Comparison of ENCODE assay signal across 13 cellular contexts in the genomic region with DNA sequence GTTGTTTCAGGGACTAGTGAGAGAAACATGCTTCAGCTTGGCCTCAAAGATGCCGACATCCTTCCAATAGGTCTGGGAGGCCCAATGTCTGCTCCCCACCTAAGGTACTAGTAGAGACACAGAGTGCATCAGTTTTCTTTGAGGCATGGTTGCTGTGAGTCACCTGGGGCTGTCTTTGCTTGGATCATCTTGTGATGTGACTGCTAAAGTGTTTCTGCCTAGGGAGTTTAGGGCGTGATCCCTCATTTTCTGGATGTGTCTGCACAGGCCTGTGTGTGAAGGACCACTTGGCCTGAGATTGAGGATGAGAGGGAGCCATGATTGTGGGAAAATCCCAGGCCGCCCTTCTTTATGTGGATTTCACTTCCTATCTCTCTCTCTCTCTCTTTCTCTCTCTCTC. TPM values are rescaled to one million over a fixed set of nuclear protein-coding genes. Genes with fewer than 3 reads are reported as not detected.
DNase-seq lines count a peak whose midpoint lies in the region; ATAC-seq and TF ChIP-seq lines count a peak whose summit lies in the region.
"Had no signal": no experiment of that assay in that cellular context is flagged by ENCODE, and none has a peak within 500 bp of the region (broad histone marks: within the 10 kb centered on the region; RNA-seq: fewer than 3 reads in every experiment).

No MANE protein-coding gene starts in this region.

- no peak overlapping the region for H3K4me3 ChIP-seq in epithelial cell of esophagus (ENCODE audit: low read length)
- H3K4me3 ChIP-seq: A549 had no signal

- DNase-seq in activated CD8-positive, alpha-beta memory T cell treated with anti-CD3 and anti-CD28 coated beads for 24 hours: peak; percentile 28
- no peak for DNase-seq in activated CD8-positive, alpha-beta memory T cell treated with anti-CD3 and anti-CD28 coated beads, Interleukin-2, amount 10 ng/mL, durations not matched to agents 7 days and 5 days
- no peak for DNase-seq in WTC11 (ENCODE audit: low spot score)
- DNase-seq in epithelial cell of esophagus (ENCODE audit: low read depth): peak; percentile 75
- DNase-seq in NK-92 treated with Interleukin-12 subunit alpha and Interleukin-12 subunit beta, amount 100 ng/mL, for 24 hours (lab: John Stamatoyannopoulos, UW): no peak
- no peak for DNase-seq in NCI-H748 (lab: John Stamatoyannopoulos, UW; ENCODE audit: unreplicated experiment)
- no peak for DNase-seq in UCSD-AML1 (lab: John Stamatoyannopoulos, UW; ENCODE audit: unreplicated experiment)
- DNase-seq: AML-193; Caco-2; CD4-positive, alpha-beta T cell; GOT3; H9 had no signal

- no peak overlapping the region for H3K4me3 Mint-ChIP-seq in activated CD8-positive, alpha-beta memory T cell treated with anti-CD3 and anti-CD28 coated beads, Interleukin-2, amount 10 ng/mL, durations not matched to agents 7 days and 5 days
- H3K4me3 Mint-ChIP-seq in WTC11: no peak overlapping the region
- H3K4me3 Mint-ChIP-seq: CD4-positive, alpha-beta T cell; H9 had no signal

- peaks cover 40% of the 10 kb centered on the region for H3K27me3 Mint-ChIP-seq in activated CD8-positive, alpha-beta memory T cell treated with anti-CD3 and anti-CD28 coated beads, Interleukin-2, amount 10 ng/mL, durations not matched to agents 7 days and 5 days
- peaks cover 22% of the 10 kb centered on the region for H3K27me3 Mint-ChIP-seq in WTC11 (ENCODE audit: low read depth)

- CTCF ChIA-PET in activated CD8-positive, alpha-beta memory T cell treated with anti-CD3 and anti-CD28 coated beads, Interleukin-2, amount 10 ng/mL, durations not matched to agents 7 days and 5 days (lab: Charles Lee): interaction anchor here (1.4 kb wide), 1 partner anchor 22 kb away, joined by 4 read pairs; no protein-coding TSS in a partner anchor
- CTCF ChIA-PET in WTC11 (lab: Charles Lee): interaction anchor here (2.2 to 2.5 kb wide), 2 partner anchors 22 to 87 kb away, joined by 7 to 10 read pairs; no protein-coding TSS in a partner anchor

- H3K9me3 Mint-ChIP-seq in activated CD8-positive, alpha-beta memory T cell treated with anti-CD3 and anti-CD28 coated beads, Interleukin-2, amount 10 ng/mL, durations not matched to agents 7 days and 5 days (ENCODE audit: low read depth): no peaks in the 10 kb centered on the region
- H3K9me3 Mint-ChIP-seq in WTC11: no peaks in the 10 kb centered on the region
- H3K9me3 Mint-ChIP-seq: CD4-positive, alpha-beta T cell; H9 had no signal

- H3K36me3 Mint-ChIP-seq in activated CD8-positive, alpha-beta memory T cell treated with anti-CD3 and anti-CD28 coated beads, Interleukin-2, amount 10 ng/mL, durations not matched to agents 7 days and 5 days: no peaks in the 10 kb centered on the region
- H3K36me3 Mint-ChIP-seq in WTC11: no peaks in the 10 kb centered on the region

- peaks cover under 1% of the 10 kb centered on the region for H3K4me1 Mint-ChIP-seq in activated CD8-positive, alpha-beta memory T cell treated with anti-CD3 and anti-CD28 coated beads, Interleukin-2, amount 10 ng/mL, durations not matched to agents 7 days and 5 days
- H3K4me1 Mint-ChIP-seq in WTC11: peaks cover 62% of the 10 kb centered on the region

- no peak for TF ChIP-seq CTCF in WTC11 (IDR thresholded peaks at IDR 0.05)
- no peak for TF ChIP-seq CTCF in epithelial cell of esophagus (IDR thresholded peaks at IDR 0.05; ENCODE audit: insufficient read depth, low read depth, low read length, missing control alignments)

- POLR2A ChIA-PET in WTC11 (lab: Charles Lee): no interaction called here

- no peak overlapping the region for H3K27ac Mint-ChIP-seq in activated CD8-positive, alpha-beta memory T cell treated with anti-CD3 and anti-CD28 coated beads, Interleukin-2, amount 10 ng/mL, durations not matched to agents 7 days and 5 days
- peak overlapping the region; percentile 23; the same call in 1 of the 2 replicates for H3K27ac Mint-ChIP-seq in WTC11
- H3K27ac Mint-ChIP-seq: CD4-positive, alpha-beta T cell had no signal

- no peak for ATAC-seq in activated CD8-positive, alpha-beta memory T cell treated with anti-CD3 and anti-CD28 coated beads, Interleukin-2, amount 10 ng/mL, durations not matched to agents 7 days and 5 days
- ATAC-seq in WTC11: no peak
- ATAC-seq: A549 had no signal

TF ChIP-seq in WTC11, 78 proteins besides CTCF, POLR2A, EP300 and RAD21 (continues in another document):
- TF ChIP-seq PRRX2 (CRISPR knock-in tag; IDR thresholded peaks at IDR 0.05) (no peak), ZNF423 (CRISPR knock-in tag; IDR thresholded peaks at IDR 0.05) (no peak), ZBTB21 (CRISPR knock-in tag; IDR thresholded peaks at IDR 0.05; ENCODE audit: borderline replicate concordance) (no peak), NR3C1 (CRISPR knock-in tag; conservative IDR thresholded peaks at IDR 0.05; ENCODE audit: low read depth) (no peak), NR1H2 (CRISPR knock-in tag; IDR thresholded peaks at IDR 0.05) (no peak), TCF7 (CRISPR knock-in tag; IDR thresholded peaks at IDR 0.05; ENCODE audit: low read depth) (no peak), FOXK1 (CRISPR knock-in tag; IDR thresholded peaks at IDR 0.05) (no peak), EMX1 (CRISPR knock-in tag; IDR thresholded peaks at IDR 0.05) (no peak), GABPB1 (CRISPR knock-in tag; IDR thresholded peaks at IDR 0.05) (no peak), JAZF1 (CRISPR knock-in tag; IDR thresholded peaks at IDR 0.05) (no peak), NR2C2 (CRISPR knock-in tag; IDR thresholded peaks at IDR 0.05) (no peak), SMAD3 (CRISPR knock-in tag; IDR thresholded peaks at IDR 0.05; ENCODE audit: borderline replicate concordance) (no peak)
- TF ChIP-seq, protein P1, sequence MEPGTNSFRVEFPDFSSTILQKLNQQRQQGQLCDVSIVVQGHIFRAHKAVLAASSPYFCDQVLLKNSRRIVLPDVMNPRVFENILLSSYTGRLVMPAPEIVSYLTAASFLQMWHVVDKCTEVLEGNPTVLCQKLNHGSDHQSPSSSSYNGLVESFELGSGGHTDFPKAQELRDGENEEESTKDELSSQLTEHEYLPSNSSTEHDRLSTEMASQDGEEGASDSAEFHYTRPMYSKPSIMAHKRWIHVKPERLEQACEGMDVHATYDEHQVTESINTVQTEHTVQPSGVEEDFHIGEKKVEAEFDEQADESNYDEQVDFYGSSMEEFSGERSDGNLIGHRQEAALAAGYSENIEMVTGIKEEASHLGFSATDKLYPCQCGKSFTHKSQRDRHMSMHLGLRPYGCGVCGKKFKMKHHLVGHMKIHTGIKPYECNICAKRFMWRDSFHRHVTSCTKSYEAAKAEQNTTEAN (CRISPR knock-in tag; IDR thresholded peaks at IDR 0.05): no peak
- TF ChIP-seq, protein P2, sequence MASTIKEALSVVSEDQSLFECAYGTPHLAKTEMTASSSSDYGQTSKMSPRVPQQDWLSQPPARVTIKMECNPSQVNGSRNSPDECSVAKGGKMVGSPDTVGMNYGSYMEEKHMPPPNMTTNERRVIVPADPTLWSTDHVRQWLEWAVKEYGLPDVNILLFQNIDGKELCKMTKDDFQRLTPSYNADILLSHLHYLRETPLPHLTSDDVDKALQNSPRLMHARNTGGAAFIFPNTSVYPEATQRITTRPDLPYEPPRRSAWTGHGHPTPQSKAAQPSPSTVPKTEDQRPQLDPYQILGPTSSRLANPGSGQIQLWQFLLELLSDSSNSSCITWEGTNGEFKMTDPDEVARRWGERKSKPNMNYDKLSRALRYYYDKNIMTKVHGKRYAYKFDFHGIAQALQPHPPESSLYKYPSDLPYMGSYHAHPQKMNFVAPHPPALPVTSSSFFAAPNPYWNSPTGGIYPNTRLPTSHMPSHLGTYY (CRISPR knock-in tag; IDR thresholded peaks at IDR 0.05): no peak
- TF ChIP-seq, protein P3, sequence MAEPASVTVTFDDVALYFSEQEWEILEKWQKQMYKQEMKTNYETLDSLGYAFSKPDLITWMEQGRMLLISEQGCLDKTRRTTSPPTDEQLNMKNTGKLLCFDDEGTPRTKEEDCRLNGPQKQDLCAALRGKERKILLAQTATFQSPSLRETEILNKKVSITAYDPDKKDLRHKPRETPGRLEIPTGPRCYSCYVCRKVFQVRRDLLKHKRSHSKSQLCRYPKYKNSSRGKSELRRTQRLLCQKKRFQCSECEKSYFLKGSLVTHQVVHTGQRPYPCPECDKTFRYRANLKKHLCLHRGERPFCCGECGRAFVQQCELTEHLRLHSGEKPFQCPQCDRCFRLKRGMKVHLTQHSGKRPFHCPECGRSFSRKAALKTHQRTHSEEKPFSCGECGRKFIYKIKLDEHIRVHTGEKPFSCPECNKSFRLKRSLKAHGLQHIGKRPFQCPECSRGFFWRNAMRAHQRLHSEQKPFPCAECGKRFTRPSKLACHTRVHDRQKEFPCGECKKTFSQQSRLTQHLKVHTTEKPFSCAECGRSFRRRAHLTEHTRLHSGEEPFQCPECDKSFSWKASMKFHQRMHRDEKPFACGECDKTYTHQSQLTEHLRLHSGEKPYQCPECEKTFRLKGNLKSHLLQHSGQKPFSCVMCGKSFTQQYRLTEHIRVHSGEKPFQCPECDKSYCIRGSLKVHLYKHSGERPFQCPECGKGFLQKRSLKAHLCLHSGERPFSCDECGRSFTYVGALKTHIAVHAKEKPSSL (CRISPR knock-in tag; conservative IDR thresholded peaks at IDR 0.05): no peak
- TF ChIP-seq, protein P4, sequence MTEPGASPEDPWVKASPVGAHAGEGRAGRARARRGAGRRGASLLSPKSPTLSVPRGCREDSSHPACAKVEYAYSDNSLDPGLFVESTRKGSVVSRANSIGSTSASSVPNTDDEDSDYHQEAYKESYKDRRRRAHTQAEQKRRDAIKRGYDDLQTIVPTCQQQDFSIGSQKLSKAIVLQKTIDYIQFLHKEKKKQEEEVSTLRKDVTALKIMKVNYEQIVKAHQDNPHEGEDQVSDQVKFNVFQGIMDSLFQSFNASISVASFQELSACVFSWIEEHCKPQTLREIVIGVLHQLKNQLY (CRISPR knock-in tag; IDR thresholded peaks at IDR 0.05): no peak
- TF ChIP-seq, protein P5, sequence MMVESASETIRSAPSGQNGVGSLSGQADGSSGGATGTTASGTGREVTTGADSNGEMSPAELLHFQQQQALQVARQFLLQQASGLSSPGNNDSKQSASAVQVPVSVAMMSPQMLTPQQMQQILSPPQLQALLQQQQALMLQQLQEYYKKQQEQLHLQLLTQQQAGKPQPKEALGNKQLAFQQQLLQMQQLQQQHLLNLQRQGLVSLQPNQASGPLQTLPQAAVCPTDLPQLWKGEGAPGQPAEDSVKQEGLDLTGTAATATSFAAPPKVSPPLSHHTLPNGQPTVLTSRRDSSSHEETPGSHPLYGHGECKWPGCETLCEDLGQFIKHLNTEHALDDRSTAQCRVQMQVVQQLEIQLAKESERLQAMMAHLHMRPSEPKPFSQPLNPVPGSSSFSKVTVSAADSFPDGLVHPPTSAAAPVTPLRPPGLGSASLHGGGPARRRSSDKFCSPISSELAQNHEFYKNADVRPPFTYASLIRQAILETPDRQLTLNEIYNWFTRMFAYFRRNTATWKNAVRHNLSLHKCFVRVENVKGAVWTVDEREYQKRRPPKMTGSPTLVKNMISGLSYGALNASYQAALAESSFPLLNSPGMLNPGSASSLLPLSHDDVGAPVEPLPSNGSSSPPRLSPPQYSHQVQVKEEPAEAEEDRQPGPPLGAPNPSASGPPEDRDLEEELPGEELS (CRISPR knock-in tag; IDR thresholded peaks at IDR 0.05): no peak

RNA-seq across cellular contexts. Expression of a gene that starts 4.8 kb away (rescaled TPM):
- not detected for total RNA-seq in activated CD8-positive, alpha-beta memory T cell treated with anti-CD3 and anti-CD28 coated beads, Interleukin-2, amount 10 ng/mL, durations not matched to agents 7 days and 5 days
- total RNA-seq in WTC11 (2021): 7.1 to 9.6 TPM (median 7.7 TPM) in 3 replicates

Comparison
In these comparisons a context has a peak if more than half of its experiments do, and no peak if none do; other contexts are left out.
1. DNase-seq: peak in activated CD8-positive, alpha-beta memory T cell treated with anti-CD3 and anti-CD28 coated beads for 24 hours (single experiment) and epithelial cell of esophagus (single experiment); none in activated CD8-positive, alpha-beta memory T cell treated with anti-CD3 and anti-CD28 coated beads, Interleukin-2, amount 10 ng/mL, durations not matched to agents 7 days and 5 days (single experiment), WTC11 (single experiment), NK-92 treated with Interleukin-12 subunit alpha and Interleukin-12 subunit beta, amount 100 ng/mL, for 24 hours (single experiment), NCI-H748 (single experiment) and UCSD-AML1 (single experiment).